In the genomic region with DNA sequence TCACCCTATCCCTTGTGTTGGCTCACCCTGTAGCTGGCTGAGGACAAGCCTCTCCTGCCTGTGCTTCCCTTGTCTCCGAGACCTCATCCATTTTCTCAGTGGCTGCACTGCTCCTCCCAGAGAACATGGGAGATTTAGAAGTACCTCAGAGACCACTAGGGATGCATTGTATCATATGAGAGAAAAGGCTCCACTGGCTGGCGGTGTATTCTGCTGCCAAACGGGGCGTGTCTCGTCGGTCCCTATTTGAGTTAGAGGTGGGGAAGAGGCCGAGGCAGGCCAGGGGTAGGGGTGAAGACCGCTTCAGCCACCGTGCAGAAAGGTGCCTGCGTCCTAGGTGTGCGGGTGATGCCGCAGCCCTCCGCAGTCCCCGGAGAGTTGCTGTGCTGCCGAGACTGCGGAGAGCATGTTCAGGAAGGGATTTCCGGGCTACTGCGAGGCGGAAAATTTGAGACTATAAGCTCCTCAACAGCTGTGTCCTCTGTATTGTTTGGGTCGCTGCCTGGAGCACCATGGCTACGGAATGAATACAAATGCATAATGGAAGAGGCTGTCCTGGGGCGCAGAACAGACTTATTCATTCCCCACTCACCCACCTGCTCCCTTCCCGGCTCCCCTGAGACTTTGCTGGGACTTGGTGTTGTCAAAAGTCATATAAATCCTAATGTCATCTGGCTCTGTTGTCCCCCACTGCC, we compare ENCODE assay signal across 10 cellular contexts. TPM values are rescaled to one million over a fixed set of nuclear protein-coding genes. Genes with fewer than 3 reads are reported as not detected.
DNase-seq lines count a peak whose midpoint lies in the region; ATAC-seq and TF ChIP-seq lines count a peak whose summit lies in the region.
"Had no signal": no experiment of that assay in that cellular context is flagged by ENCODE, and none has a peak within 500 bp of the region (broad histone marks: within the 10 kb centered on the region; RNA-seq: fewer than 3 reads in every experiment).

No MANE protein-coding gene starts in this region.

- TF ChIP-seq EP300 in ovary (IDR thresholded peaks at IDR 0.05), result no peak

- H3K4me1 ChIP-seq in ovary (ENCODE audit: insufficient read depth) (peaks cover 2% of the 10 kb centered on the region), OCI-LY7 (ENCODE audit: insufficient read depth, low read length, poor library complexity, severe bottlenecking) (no peaks in the 10 kb centered on the region)

- H3K27ac ChIP-seq in ovary (no peak overlapping the region), OCI-LY7 (ENCODE audit: low read depth, low read length, poor library complexity, severe bottlenecking) (no peak overlapping the region)

- intact Hi-C loops in ovary (cut with DNase I) (loop anchor here in 1 of 4 donors (5.0 kb wide), 1 partner anchor 1418 kb away; a partner anchor contains a TSS), OCI-LY7 (cut with micrococcal nuclease; ENCODE audit: unreplicated experiment) (no loop called here)

- H4K20me1 ChIP-seq in OCI-LY7 (ENCODE audit: insufficient read depth, low read length), result no peaks in the 10 kb centered on the region

- POLR2A ChIA-PET in OCI-LY7 (lab: Charles Lee), result no interaction called here

- WGBS in ovary, 3 donors, result 35 to 53% (median 44%) methylated on average over 23 of the region's 23 CpGs

- H3K36me3 ChIP-seq in ovary (no peaks in the 10 kb centered on the region), OCI-LY7 (ENCODE audit: insufficient read depth, low read length) (no peaks in the 10 kb centered on the region)

- no peaks in the 10 kb centered on the region for H3K9me3 ChIP-seq in ovary
- no peaks in the 10 kb centered on the region for H3K9me3 ChIP-seq in OCI-LY7 (ENCODE audit: low read length)

- no peak for ATAC-seq in HG02840 (IDR thresholded peaks at IDR 0.05; ENCODE audit: low FRiP score, unreplicated experiment)

- H3K79me2 ChIP-seq in OCI-LY7 (ENCODE audit: insufficient read depth, low read depth, low read length), result no peaks in the 10 kb centered on the region

- H2AFZ ChIP-seq in OCI-LY7 (ENCODE audit: low read length), result no peak overlapping the region

- H3K9me2 ChIP-seq in OCI-LY7 (ENCODE audit: insufficient read depth, low read length), result no peaks in the 10 kb centered on the region

- TF ChIP-seq CTCF in foreskin fibroblast (IDR thresholded peaks at IDR 0.05; ENCODE audit: low read depth, low read length) (no peak), ovary (IDR thresholded peaks at IDR 0.05) (no peak), OCI-LY7 (conservative IDR thresholded peaks at IDR 0.05; ENCODE audit: low read length) (no peak)

- H3K4me3 ChIP-seq in foreskin fibroblast (ENCODE audit: low read depth in 1 of 2, low read length in 2 of 2) (peak overlapping the region in 1 of 2 donors; percentile 10), ovary (no peak overlapping the region), OCI-LY7 (ENCODE audit: low read depth, low read length, poor library complexity, severe bottlenecking) (no peak overlapping the region)

- DNase-seq in DMS 273 treated with DMSO at 0.1 percent for 48 hours (lab: John Stamatoyannopoulos, UW) (peak; percentile 67), NCI-H524 (lab: John Stamatoyannopoulos, UW) (peak; percentile 85 to 93), foreskin fibroblast (peak; percentile 23 to 48), ovary (peak in 4 of 5 donors; percentile 51 to 74 (median 66)), SIG-M5 treated with dmso at 0.1 percent for 504 hours (lab: John Stamatoyannopoulos, UW; ENCODE audit: unreplicated experiment) (no peak), OCI-LY7 (ENCODE audit: low spot score) (no peak), NCI-H2029 (lab: John Stamatoyannopoulos, UW) (no peak)
- DNase-seq: activated naive CD4-positive, alpha-beta T cell treated with Interleukin-2 at 50 U/mL for 16 hours had no signal

- BruUV-seq in OCI-LY7 (replicated peaks; lab: Mats Ljungman, UMichigan), result no TSS peak

- TF ChIP-seq POLR2A in ovary (IDR thresholded peaks at IDR 0.05), result no peak

- no peaks in the 10 kb centered on the region for H3K27me3 ChIP-seq in ovary

- CTCF ChIA-PET in OCI-LY7 (lab: Charles Lee; ENCODE audit: unreplicated experiment), result no interaction called here

- H3K4me2 ChIP-seq in OCI-LY7 (ENCODE audit: low read length), result no peak overlapping the region

RNA-seq across cellular contexts. Expression of a gene that starts 43.9 kb away (rescaled TPM):
- total RNA-seq in ovary, result under 1 TPM in 2 of 7 donors, not detected in 5; 0.11 to 0.13 TPM
- polyA plus RNA-seq in ovary, result under 1 TPM; 0.07 to 0.57 TPM
- total RNA-seq in OCI-LY7 (2014; rRNA removed; shearing (Covaris generic)), result not detected in 2 replicates
- not detected in 2 replicates for total RNA-seq in OCI-LY7 (2022)
- total RNA-seq: CD4-positive, alpha-beta T cell had no signal

Comparison
In these comparisons a context has a peak if more than half of its experiments do, and no peak if none do; other contexts are left out.
1. DNase-seq: peak in DMS 273 treated with DMSO at 0.1 percent for 48 hours (single experiment), NCI-H524 (2 of 2), foreskin fibroblast (2 of 2) and ovary (4 of 5); none in SIG-M5 treated with dmso at 0.1 percent for 504 hours (single experiment), OCI-LY7 (single experiment) and NCI-H2029 (single experiment).